15 cellular contexts compared by ENCODE assay signal in genomic region chr14:99737956-99738667, GRCh38. TPM values are rescaled to one million over a fixed set of nuclear protein-coding genes. Genes with fewer than 3 reads are reported as not detected.
DNase-seq lines count a peak whose midpoint lies in the region; ATAC-seq and TF ChIP-seq lines count a peak whose summit lies in the region.
"Had no signal": no experiment of that assay in that cellular context is flagged by ENCODE, and none has a peak within 500 bp of the region (broad histone marks: within the 10 kb centered on the region; RNA-seq: fewer than 3 reads in every experiment).

No MANE protein-coding gene starts in this region.

- CTCF ChIA-PET in HCT116 (lab: Charles Lee): interaction anchor here (1.5 kb wide), 1 partner anchor 8 kb away, joined by 5 read pairs; no protein-coding TSS in a partner anchor

- no peak for TF ChIP-seq RAD21 in HCT116 (IDR thresholded peaks at IDR 0.05; ENCODE audit: low read depth)

- RAD21 ChIA-PET in HCT116 (lab: Charles Lee; ENCODE audit: low non-redundant PET in 1 of 2, low total read pairs in 2 of 2, uncharacterized antibody in 2 of 2, unreplicated experiment in 2 of 2): no interaction called here

- no peak for TF ChIP-seq CTCF in HCT116 (IDR thresholded peaks at IDR 0.05 in 2 of 3, conservative IDR thresholded peaks at IDR 0.05 in 1 of 3; ENCODE audit: borderline replicate concordance in 1 of 3, insufficient read depth in 1 of 3, low read depth in 2 of 3, low read length in 2 of 3)
- no peak for TF ChIP-seq CTCF in foreskin keratinocyte (conservative IDR thresholded peaks at IDR 0.05)

- peak overlapping the region; percentile 15; the same call in 1 of the 2 replicates for H3K27ac ChIP-seq in HCT116 (ENCODE audit: low read depth, low read length)
- peak overlapping the region; percentile 13 for H3K27ac ChIP-seq in caudate nucleus (ENCODE audit: low read depth, low read length)
- peak overlapping the region; percentile 77 for H3K27ac ChIP-seq in skeletal muscle tissue (ENCODE audit: low read depth, low read length)
- H3K27ac ChIP-seq in foreskin keratinocyte: no peak overlapping the region
- H3K27ac ChIP-seq: thyroid gland had no signal

- H3K4me2 ChIP-seq in HCT116 (ENCODE audit: low read length): peak overlapping the region; percentile 74

- H3K4me3 ChIP-seq in HCT116 (replicated peaks in 1 of 2; ENCODE audit: low read depth in 1 of 2, low read length in 2 of 2) (peak overlapping the region; percentile 33 to 55), skeletal muscle tissue (ENCODE audit: low read length in 3 of 3) (peak overlapping the region; percentile 73 to 84 (median 80))

- POLR2A ChIA-PET in HCT116 (lab: Charles Lee): no interaction called here

- DNase-seq in HCT116 (ENCODE audit: low read depth, low spot score) (no peak), caudate nucleus (lab: John Stamatoyannopoulos, UW) (no peak), left colon (no peak), foreskin keratinocyte (no peak), NCI-H146 treated with DMSO at 0.1 percent for 48 hours (lab: John Stamatoyannopoulos, UW; ENCODE audit: unreplicated experiment) (no peak)
- no peak for DNase-seq in activated CD4-positive, CD25-positive, alpha-beta regulatory T cell treated with anti-CD3 and anti-CD28 coated beads, Interleukin-2, amount 50 U/mL, for 72 hours
- DNase-seq: GDM1; NCI-H1694 treated with DMSO at 0.1 percent for 48 hours; NK-92 treated with Interleukin-12 subunit alpha and Interleukin-12 subunit beta, amount 100 ng/mL, for 24 hours; occipital lobe had no signal

- peak; percentile 37 for ATAC-seq in HCT116
- peak; percentile 34 for ATAC-seq in left colon
- no peak for ATAC-seq in foreskin keratinocyte
- no peak for ATAC-seq in HG03439 (IDR thresholded peaks at IDR 0.05; ENCODE audit: unreplicated experiment)

- H3K4me1 ChIP-seq in HCT116 (ENCODE audit: control insufficient read depth in 1 of 2, insufficient read depth in 2 of 2, low read length in 2 of 2) (peaks cover 9 to 17% of the 10 kb centered on the region in 2 experiments; a peak in 3 of 4 replicates), skeletal muscle tissue (ENCODE audit: control insufficient read depth in 3 of 3, insufficient read depth in 3 of 3, low read length in 3 of 3) (peaks cover 72 to 89% (median 78%) of the 10 kb centered on the region in 3 donors), foreskin keratinocyte (no peaks in the 10 kb centered on the region)

- intact Hi-C loops in HCT116 (cut with micrococcal nuclease): no loop called here
- intact Hi-C loops in left colon (cut with DNase I, micrococcal nuclease): no loop called here

- no TSS peak for BruUV-seq in HCT116 (replicated peaks; lab: Mats Ljungman, UMichigan)

- H3K27me3 ChIP-seq in HCT116 (ENCODE audit: insufficient read depth, low read length): no peaks in the 10 kb centered on the region
- H3K27me3 ChIP-seq in skeletal muscle tissue (ENCODE audit: control insufficient read depth in 3 of 3, insufficient read depth in 3 of 3, low read length in 3 of 3): no peaks in the 10 kb centered on the region
- H3K27me3 ChIP-seq in foreskin keratinocyte: peaks cover 49% of the 10 kb centered on the region
- H3K27me3 ChIP-seq: thyroid gland had no signal

- H3K9me3 ChIP-seq in HCT116 (ENCODE audit: control insufficient read depth in 1 of 2, insufficient read depth in 1 of 2, low read depth in 1 of 2, low read length in 2 of 2): no peaks in the 10 kb centered on the region
- H3K9me3 ChIP-seq in skeletal muscle tissue (ENCODE audit: control insufficient read depth in 3 of 3, low read length in 3 of 3): no peaks in the 10 kb centered on the region
- H3K9me3 ChIP-seq: thyroid gland had no signal

- no peak for TF ChIP-seq POLR2A in HCT116 (IDR thresholded peaks at IDR 0.05; ENCODE audit: borderline replicate concordance, extremely low read depth, insufficient read depth, insufficient read length)

- no peak overlapping the region for H2AFZ ChIP-seq in HCT116 (ENCODE audit: low read depth, low read length, poor library complexity, severe bottlenecking)

- H4K20me1 ChIP-seq in HCT116 (ENCODE audit: insufficient read depth): no peaks in the 10 kb centered on the region

- H3K9ac ChIP-seq in HCT116 (ENCODE audit: low read length) (peak overlapping the region; percentile 39), skeletal muscle tissue (ENCODE audit: low read depth in 1 of 3, low read length in 3 of 3) (peak overlapping the region; percentile 81 to 97 (median 89))

- no peaks in the 10 kb centered on the region for H3K36me3 ChIP-seq in HCT116 (ENCODE audit: control insufficient read depth in 1 of 2, insufficient read depth in 2 of 2, low read length in 2 of 2)
- no peaks in the 10 kb centered on the region for H3K36me3 ChIP-seq in skeletal muscle tissue (ENCODE audit: control insufficient read depth in 3 of 3, insufficient read depth in 3 of 3, low read length in 3 of 3)
- H3K36me3 ChIP-seq: thyroid gland had no signal

- H3K79me2 ChIP-seq in HCT116 (ENCODE audit: insufficient read depth, low read length): no peaks in the 10 kb centered on the region

- no peaks in the 10 kb centered on the region for H3K9me2 ChIP-seq in HCT116 (ENCODE audit: insufficient read depth)

TF ChIP-seq in HCT116, 20 proteins besides CTCF, POLR2A, EP300 and RAD21 (continues in another document):
- TF ChIP-seq ZFX (IDR thresholded peaks at IDR 0.05) (no peak), SRF (IDR thresholded peaks at IDR 0.05; ENCODE audit: low read depth) (no peak), TCF7L2 (IDR thresholded peaks at IDR 0.05; ENCODE audit: borderline replicate concordance, extremely low read depth, insufficient read depth, insufficient read length) (no peak), REST (IDR thresholded peaks at IDR 0.05; ENCODE audit: low read depth) (no peak), YY1 (IDR thresholded peaks at IDR 0.05; ENCODE audit: extremely low read depth, insufficient replicate concordance, low read depth, low read length) (no peak), CEBPB (IDR thresholded peaks at IDR 0.05; ENCODE audit: low read depth) (no peak), POLR2AphosphoS5 (IDR thresholded peaks at IDR 0.05; ENCODE audit: low read depth, low read length) (no peak), SP1 (IDR thresholded peaks at IDR 0.05; ENCODE audit: low read depth) (no peak), ELF1 (IDR thresholded peaks at IDR 0.05; ENCODE audit: borderline replicate concordance, low read depth) (no peak), EZH2 (IDR thresholded peaks at IDR 0.05) (no peak)
- TF ChIP-seq, protein P1, sequence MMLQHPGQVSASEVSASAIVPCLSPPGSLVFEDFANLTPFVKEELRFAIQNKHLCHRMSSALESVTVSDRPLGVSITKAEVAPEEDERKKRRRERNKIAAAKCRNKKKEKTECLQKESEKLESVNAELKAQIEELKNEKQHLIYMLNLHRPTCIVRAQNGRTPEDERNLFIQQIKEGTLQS (IDR thresholded peaks at IDR 0.05): no peak
- TF ChIP-seq, protein P2, sequence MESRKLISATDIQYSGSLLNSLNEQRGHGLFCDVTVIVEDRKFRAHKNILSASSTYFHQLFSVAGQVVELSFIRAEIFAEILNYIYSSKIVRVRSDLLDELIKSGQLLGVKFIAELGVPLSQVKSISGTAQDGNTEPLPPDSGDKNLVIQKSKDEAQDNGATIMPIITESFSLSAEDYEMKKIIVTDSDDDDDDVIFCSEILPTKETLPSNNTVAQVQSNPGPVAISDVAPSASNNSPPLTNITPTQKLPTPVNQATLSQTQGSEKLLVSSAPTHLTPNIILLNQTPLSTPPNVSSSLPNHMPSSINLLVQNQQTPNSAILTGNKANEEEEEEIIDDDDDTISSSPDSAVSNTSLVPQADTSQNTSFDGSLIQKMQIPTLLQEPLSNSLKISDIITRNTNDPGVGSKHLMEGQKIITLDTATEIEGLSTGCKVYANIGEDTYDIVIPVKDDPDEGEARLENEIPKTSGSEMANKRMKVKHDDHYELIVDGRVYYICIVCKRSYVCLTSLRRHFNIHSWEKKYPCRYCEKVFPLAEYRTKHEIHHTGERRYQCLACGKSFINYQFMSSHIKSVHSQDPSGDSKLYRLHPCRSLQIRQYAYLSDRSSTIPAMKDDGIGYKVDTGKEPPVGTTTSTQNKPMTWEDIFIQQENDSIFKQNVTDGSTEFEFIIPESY (IDR thresholded peaks at IDR 0.05; ENCODE audit: extremely low read depth, insufficient replicate concordance, low read length): no peak

RNA-seq across cellular contexts. Expression of gene CYP46A1, which starts 54.0 kb away (rescaled TPM):
- total RNA-seq in HCT116 (2021; ENCODE audit: unreplicated experiment): 0.76 TPM
- polyA plus RNA-seq in HCT116 (2012): 0.27 and 0.35 TPM in 2 replicates
- under 1 TPM; 0.09 to 0.45 TPM for total RNA-seq in left colon
- total RNA-seq in skeletal muscle tissue: 2.1 TPM
- 0.04 TPM in 1 of 2 replicates, not detected in the other for total RNA-seq in foreskin keratinocyte
- polyA plus RNA-seq in foreskin keratinocyte: 0.02 TPM in 1 of 2 replicates, not detected in the other
- polyA plus RNA-seq: CD14-positive monocyte, IgD-negative memory B cell had no signal

RNA-seq across cellular contexts. Expression of gene EML1, which starts 55.1 kb away (rescaled TPM):
- 7.4 TPM for total RNA-seq in HCT116 (2021; ENCODE audit: unreplicated experiment)
- 3.6 and 5.2 TPM in 2 replicates for polyA plus RNA-seq in HCT116 (2012)
- total RNA-seq in left colon: 10 to 100 TPM in 1 of 2 donors, 1 to 10 TPM in 1; 3.8 to 14.5 TPM
- total RNA-seq in skeletal muscle tissue: 37.6 TPM
- 3.7 and 7.4 TPM in 2 replicates for total RNA-seq in foreskin keratinocyte
- 1.1 and 2.2 TPM in 2 replicates for polyA plus RNA-seq in foreskin keratinocyte
- polyA plus RNA-seq: CD14-positive monocyte, IgD-negative memory B cell had no signal

Comparison
In these comparisons a context has a peak if more than half of its experiments do, and no peak if none do; other contexts are left out.
1. ATAC-seq: peak in HCT116 (single experiment) and left colon (single experiment); none in foreskin keratinocyte (single experiment) and HG03439 (single experiment).